In genomic region chr15:68773036-68773435, GRCh38 we compare ENCODE assay signal across 30 cellular contexts.
"Had no signal": no experiment of that assay in that cellular context is flagged by ENCODE, and none has a peak within 500 bp of the region (broad histone marks: within the 10 kb centered on the region; RNA-seq: fewer than 3 reads in every experiment).

No MANE protein-coding gene starts in this region.

- H3K4me3 ChIP-seq: adrenal gland, ascending aorta, cardiac muscle cell had no signal

- ATAC-seq: activated CD8-positive, alpha-beta T cell treated with anti-CD3 and anti-CD28 coated beads for 36 hours; activated naive CD4-positive, alpha-beta T cell treated with anti-CD3 and anti-CD28 coated beads, Interleukin-2, amount 50 U/mL, for 72 hours; activated T-cell treated with anti-CD3 and anti-CD28 coated beads, Interleukin-2, amount 50 U/mL, for 4 hours; activated T-cell treated with anti-CD3 and anti-CD28 coated beads, Interleukin-2, amount 50 U/mL, for 72 hours; activated T-helper 17 cell treated with anti-CD3 and anti-CD28 coated beads, Interleukin-2, amount 50 U/mL, for 72 hours had no signal

- H3K9me3 ChIP-seq: adrenal gland, ascending aorta had no signal

- DNase-seq: activated B cell treated with CpG ODN at 0.5 μM for 24 hours; activated CD4-positive, alpha-beta memory T cell treated with anti-CD3 and anti-CD28 coated beads for 36 hours; activated CD4-positive, alpha-beta T cell treated with anti-CD3 and anti-CD28 coated beads for 4 hours; activated CD4-positive, alpha-beta T cell treated with anti-CD3 and anti-CD28 coated beads, Interleukin-2, amount 10 ng/mL, durations not matched to agents 24 days and 14 days; activated CD4-positive, alpha-beta T cell treated with anti-CD3 and anti-CD28 coated beads, Interleukin-2, amount 50 U/mL, for 1 hour; activated CD4-positive, alpha-beta T cell treated with anti-CD3 and anti-CD28 coated beads, Interleukin-2, amount 50 U/mL, for 4 hours; activated CD4-positive, CD25-positive, alpha-beta regulatory T cell treated with anti-CD3 and anti-CD28 coated beads, Interleukin-2, amount 50 U/mL, for 72 hours; activated CD8-positive, alpha-beta memory T cell treated with anti-CD3 and anti-CD28 coated beads, Interleukin-2, amount 50 U/mL, for 4 hours; activated CD8-positive, alpha-beta T cell treated with anti-CD3 and anti-CD28 coated beads for 36 hours; activated effector memory CD4-positive, alpha-beta T cell treated with anti-CD3 and anti-CD28 coated beads, Interleukin-2, amount 50 U/mL, for 16 hours; activated gamma-delta T cell treated with Interleukin-2 at 50 U/mL for 16 hours; activated naive CD4-positive, alpha-beta T cell; activated naive CD4-positive, alpha-beta T cell treated with anti-CD3 and anti-CD28 coated beads for 36 hours; activated naive CD4-positive, alpha-beta T cell treated with anti-CD3 and anti-CD28 coated beads, Interleukin-2, amount 50 U/mL, for 16 hours; activated naive CD8-positive, alpha-beta T cell treated with anti-CD3 and anti-CD28 coated beads for 36 hours; activated T-cell treated with anti-CD3 and anti-CD28 coated beads for 4 hours; activated T-cell treated with anti-CD3 and anti-CD28 coated beads, Interleukin-2, amount 50 U/mL, for 1 hour; activated T-cell treated with anti-CD3 and anti-CD28 coated beads, Interleukin-2, amount 50 U/mL, for 4 hours; activated T-cell treated with anti-CD3 and anti-CD28 coated beads, Interleukin-2, amount 50 U/mL, for 72 hours; adrenal gland; amniotic stem cell; caudate nucleus; T-helper 1 cell; T-helper 2 cell; T-helper 9 cell had no signal

- H3K27ac ChIP-seq: adrenal gland, ascending aorta, cardiac muscle cell, VCaP had no signal

- H3K27me3 ChIP-seq: adrenal gland, ascending aorta, cardiac muscle cell had no signal

- H3K36me3 ChIP-seq: adrenal gland, ascending aorta, cardiac muscle cell had no signal
